In genomic region chr10:128431997-128432396, GRCh38 we compare ENCODE assay signal across 1 cellular context.
TF ChIP-seq lines count a peak whose summit lies in the region.

No MANE protein-coding gene starts in this region.

TF ChIP-seq in GM23338, 12 proteins besides CTCF, POLR2A, EP300 and RAD21 (continued from another document):
- TF ChIP-seq REST (IDR thresholded peaks at IDR 0.05; ENCODE audit: unreplicated experiment) (no peak), ETS1 (IDR thresholded peaks at IDR 0.05) (no peak), JUNB (IDR thresholded peaks at IDR 0.05; ENCODE audit: unreplicated experiment) (no peak), EZH2 (IDR thresholded peaks at IDR 0.05; ENCODE audit: low read depth, unreplicated experiment) (no peak), CREB1 (CRISPR knock-in tag; IDR thresholded peaks at IDR 0.05; ENCODE audit: low read depth) (no peak), ZNF114 (CRISPR knock-in tag; IDR thresholded peaks at IDR 0.05) (no peak), POLR2AphosphoS5 (IDR thresholded peaks at IDR 0.05; ENCODE audit: low read depth) (no peak), EZH2phosphoT487 (IDR thresholded peaks at IDR 0.05; ENCODE audit: unreplicated experiment) (no peak), ZNF331 (CRISPR knock-in tag; IDR thresholded peaks at IDR 0.05; ENCODE audit: low read depth) (no peak)
